In the genomic region with DNA sequence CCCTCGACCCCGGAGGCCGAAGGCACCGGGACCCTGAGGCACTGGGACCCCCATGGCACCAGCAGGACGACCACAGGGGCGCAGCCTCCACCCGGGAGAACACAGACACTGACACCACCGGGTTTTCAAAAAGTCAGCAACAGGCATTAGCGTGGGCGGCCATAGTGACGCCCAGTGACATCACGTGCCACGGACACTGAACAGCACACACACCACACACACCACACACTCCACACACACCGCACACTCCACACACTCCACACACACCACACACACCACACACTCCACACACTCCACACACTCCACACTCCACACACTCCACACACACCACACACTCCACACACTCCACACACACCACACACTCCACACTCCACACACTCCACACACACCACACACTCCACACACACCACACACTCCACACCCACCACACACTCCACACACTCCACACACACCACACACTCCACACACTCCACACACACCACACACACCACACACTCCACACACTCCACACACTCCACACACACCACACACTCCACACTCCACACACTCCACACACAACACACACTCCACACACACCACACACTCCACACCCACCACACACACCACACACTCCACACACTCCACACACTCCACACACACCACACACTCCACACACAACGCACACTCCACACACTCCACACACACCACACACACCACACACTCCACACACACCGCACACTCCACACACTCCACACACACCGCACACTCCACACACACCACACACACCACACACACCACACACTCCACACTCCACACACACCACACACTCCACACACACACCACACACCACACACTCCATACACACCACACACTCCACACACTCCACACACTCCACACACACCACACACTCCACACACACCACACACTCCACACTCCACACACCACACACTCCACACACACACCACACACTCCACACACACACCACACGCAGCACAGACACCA, we compare ENCODE assay signal across 8 cellular contexts.
A peak's percentile ranks its signal among the peaks of the same experiment; 100 is the strongest.
DNase-seq lines count a peak whose midpoint lies in the region; ATAC-seq, FAIRE-seq and TF ChIP-seq lines count a peak whose summit lies in the region.
"Not testable (repeated sequence)": the region's sequence is repeated elsewhere in the genome, so short reads cannot be mapped to it uniquely, and the experiment has no call there.

No MANE protein-coding gene starts in this region.

- not testable (repeated sequence) for H3K4me1 ChIP-seq in OCI-LY3 (ENCODE audit: low read length); kidney (ENCODE audit: control insufficient read depth in 1 of 2, insufficient read depth in 1 of 2, low read depth in 1 of 2, low read length in 2 of 2); stomach

- not testable (repeated sequence) for H3K9me3 ChIP-seq in OCI-LY3 (ENCODE audit: insufficient read depth, low read length); kidney (ENCODE audit: control insufficient read depth in 1 of 2, low read length in 2 of 2); stomach

- FAIRE-seq in kidney (lab: Jason Lieb, UNC): not testable (repeated sequence)

- peak overlapping the region; percentile 85 for H3K4me2 ChIP-seq in OCI-LY3 (ENCODE audit: low read length)

- peak overlapping the region; percentile 65 for H3K27ac ChIP-seq in OCI-LY3 (ENCODE audit: low read length)
- not testable (repeated sequence) for H3K27ac ChIP-seq in kidney (ENCODE audit: low read depth in 2 of 2, low read length in 2 of 2); stomach

- POLR2A ChIA-PET in activated CD4-positive, alpha-beta T cell treated with anti-CD3 and anti-CD28 coated beads, Interleukin-2, amount 10 ng/mL, durations not matched to agents 7 days and 5 days (lab: Charles Lee): not testable (repeated sequence)

- not testable (repeated sequence) for H3K79me2 ChIP-seq in OCI-LY3 (ENCODE audit: low read length)

- WGBS in stomach, 5 donors: 31 to 44% (median 39%) methylated on average over 9 to 14 of the region's 18 CpGs

- not testable (repeated sequence) for H3K27me3 Mint-ChIP-seq in activated CD4-positive, alpha-beta T cell treated with anti-CD3 and anti-CD28 coated beads, Interleukin-2, amount 10 ng/mL, durations not matched to agents 7 days and 5 days; activated naive CD4-positive, alpha-beta T cell treated with anti-CD3 and anti-CD28 coated beads for 36 hours (ENCODE audit: low read depth); effector memory CD8-positive, alpha-beta T cell

- not testable (repeated sequence) for TF ChIP-seq EP300 in stomach (IDR thresholded peaks at IDR 0.05)

- H3K4me3 ChIP-seq in OCI-LY3 (ENCODE audit: low read length): peak overlapping the region; percentile 71
- H3K4me3 ChIP-seq in kidney (ENCODE audit: low read length in 2 of 2); stomach: not testable (repeated sequence)

- TF ChIP-seq POLR2A in stomach (IDR thresholded peaks at IDR 0.05): not testable (repeated sequence)

- H3K36me3 ChIP-seq in OCI-LY3 (replicated peaks; ENCODE audit: low read depth, low read length); kidney (ENCODE audit: control insufficient read depth in 1 of 2, insufficient read depth in 2 of 2, low read length in 2 of 2); stomach: not testable (repeated sequence)

- DNase-seq in Daoy (ENCODE audit: low read depth) (peak; percentile 14), kidney (peak; percentile 19), omental fat pad (ENCODE audit: low spot score) (peak; percentile 10), stomach (peak; percentile 17)
- peak; percentile 7 for DNase-seq in activated CD4-positive, alpha-beta T cell treated with anti-CD3 and anti-CD28 coated beads, Interleukin-2, amount 10 ng/mL, durations not matched to agents 7 days and 5 days
- DNase-seq in activated naive CD4-positive, alpha-beta T cell treated with anti-CD3 and anti-CD28 coated beads for 36 hours: peak; percentile 51
- DNase-seq in effector memory CD8-positive, alpha-beta T cell: peak in 2 of 3 experiments; percentile 8 to 16

- peak overlapping the region; percentile 57 for H3K9ac ChIP-seq in OCI-LY3 (ENCODE audit: low read length)
- H3K9ac ChIP-seq in kidney (ENCODE audit: low read length in 2 of 2): peak overlapping the region in 1 of 2 donors; percentile 26

- not testable (repeated sequence) for H4K20me1 ChIP-seq in OCI-LY3 (ENCODE audit: insufficient read depth, low read length)

- not testable (repeated sequence) for H3K36me3 Mint-ChIP-seq in activated CD4-positive, alpha-beta T cell treated with anti-CD3 and anti-CD28 coated beads, Interleukin-2, amount 10 ng/mL, durations not matched to agents 7 days and 5 days (ENCODE audit: low read depth); activated naive CD4-positive, alpha-beta T cell treated with anti-CD3 and anti-CD28 coated beads for 36 hours (ENCODE audit: low read depth); effector memory CD8-positive, alpha-beta T cell (ENCODE audit: insufficient read depth)

- CTCF ChIA-PET in activated CD4-positive, alpha-beta T cell treated with anti-CD3 and anti-CD28 coated beads, Interleukin-2, amount 10 ng/mL, durations not matched to agents 7 days and 5 days (lab: Charles Lee); activated naive CD4-positive, alpha-beta T cell treated with anti-CD3 and anti-CD28 coated beads for 36 hours (lab: Charles Lee): not testable (repeated sequence)

- not testable (repeated sequence) for H2AFZ ChIP-seq in OCI-LY3 (ENCODE audit: low read depth, low read length)

- not testable (repeated sequence) for H3K4me3 Mint-ChIP-seq in activated CD4-positive, alpha-beta T cell treated with anti-CD3 and anti-CD28 coated beads, Interleukin-2, amount 10 ng/mL, durations not matched to agents 7 days and 5 days; activated naive CD4-positive, alpha-beta T cell treated with anti-CD3 and anti-CD28 coated beads for 36 hours
- peak overlapping the region in 1 of 2 donors; percentile 40 for H3K4me3 Mint-ChIP-seq in effector memory CD8-positive, alpha-beta T cell

- intact Hi-C loops in activated naive CD4-positive, alpha-beta T cell treated with anti-CD3 and anti-CD28 coated beads for 36 hours (cut with micrococcal nuclease); kidney (cut with DNase I); stomach (cut with DNase I; ENCODE audit: low total_unique reads): not testable (repeated sequence)

- H3K4me1 Mint-ChIP-seq in activated CD4-positive, alpha-beta T cell treated with anti-CD3 and anti-CD28 coated beads, Interleukin-2, amount 10 ng/mL, durations not matched to agents 7 days and 5 days; activated naive CD4-positive, alpha-beta T cell treated with anti-CD3 and anti-CD28 coated beads for 36 hours (ENCODE audit: low read depth); effector memory CD8-positive, alpha-beta T cell (ENCODE audit: low read depth in 2 of 2): not testable (repeated sequence)

- not testable (repeated sequence) for H3K9me3 Mint-ChIP-seq in activated CD4-positive, alpha-beta T cell treated with anti-CD3 and anti-CD28 coated beads, Interleukin-2, amount 10 ng/mL, durations not matched to agents 7 days and 5 days; activated naive CD4-positive, alpha-beta T cell treated with anti-CD3 and anti-CD28 coated beads for 36 hours; effector memory CD8-positive, alpha-beta T cell

- not testable (repeated sequence) for H3K27ac Mint-ChIP-seq in activated CD4-positive, alpha-beta T cell treated with anti-CD3 and anti-CD28 coated beads, Interleukin-2, amount 10 ng/mL, durations not matched to agents 7 days and 5 days; activated naive CD4-positive, alpha-beta T cell treated with anti-CD3 and anti-CD28 coated beads for 36 hours
- H3K27ac Mint-ChIP-seq in effector memory CD8-positive, alpha-beta T cell: peak overlapping the region in 1 of 2 donors; percentile 16

- H3K27me3 ChIP-seq in OCI-LY3 (ENCODE audit: low read depth, low read length); stomach: not testable (repeated sequence)

- ATAC-seq in effector memory CD8-positive, alpha-beta T cell (replicated peaks): peak; percentile 14
- ATAC-seq in omental fat pad (ENCODE audit: low FRiP score): not testable (repeated sequence)

- TF ChIP-seq CTCF in OCI-LY3 (IDR thresholded peaks at IDR 0.05; ENCODE audit: low read depth, low read length); kidney (IDR thresholded peaks at IDR 0.05; ENCODE audit: borderline replicate concordance, extremely low read depth, insufficient read depth); omental fat pad (IDR thresholded peaks at IDR 0.05); stomach (IDR thresholded peaks at IDR 0.05): not testable (repeated sequence)
